Comparison of ENCODE assay signal across 16 cellular contexts in the genomic region with DNA sequence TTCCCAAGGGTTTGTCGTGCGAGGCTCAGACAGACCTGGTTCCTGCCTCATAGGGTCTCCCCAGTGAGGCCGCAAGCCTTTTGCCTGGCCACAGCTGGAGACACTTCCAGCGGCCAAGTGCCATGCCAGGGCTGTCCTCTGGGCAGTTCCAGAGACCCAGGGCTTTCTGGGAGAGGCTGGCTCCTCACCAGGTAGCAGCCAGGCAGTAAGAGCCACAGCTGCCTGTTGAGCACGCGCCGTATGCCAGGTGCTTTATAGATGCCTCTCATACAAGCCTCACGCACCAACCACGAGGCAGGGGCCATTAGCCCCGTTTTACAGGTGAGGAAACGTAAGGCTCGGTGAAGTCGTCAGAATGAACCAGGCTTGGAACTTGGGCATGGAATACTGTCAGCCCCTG. TPM values are rescaled to one million over a fixed set of nuclear protein-coding genes. Genes with fewer than 3 reads are reported as not detected.
A peak's percentile ranks its signal among the peaks of the same experiment; 100 is the strongest.
DNase-seq lines count a peak whose midpoint lies in the region; TF ChIP-seq lines count a peak whose summit lies in the region.
"Had no signal": no experiment of that assay in that cellular context is flagged by ENCODE, and none has a peak within 500 bp of the region (broad histone marks: within the 10 kb centered on the region; RNA-seq: fewer than 3 reads in every experiment).

No MANE protein-coding gene starts in this region.

- H3K56ac ChIP-seq in H9 (ENCODE audit: insufficient read length, low read depth, low read length): no peak overlapping the region

- no peak for TF ChIP-seq POLR2A in spleen (IDR thresholded peaks at IDR 0.05)

- H4K20me1 ChIP-seq in H9 (ENCODE audit: control insufficient read depth, insufficient read depth, insufficient read length) (no peaks in the 10 kb centered on the region), osteoblast (ENCODE audit: insufficient read depth, low read length) (peaks cover 25% of the 10 kb centered on the region)

- no peak overlapping the region for H2BK20ac ChIP-seq in H9 (ENCODE audit: low read depth, low read length, poor library complexity, severe bottlenecking)

- H3K4me1 ChIP-seq in H9 (ENCODE audit: insufficient read depth, low read length) (no peaks in the 10 kb centered on the region), osteoblast (ENCODE audit: insufficient read depth, low read length) (no peaks in the 10 kb centered on the region), spleen (peaks cover 0 to 35% (median 4%) of the 10 kb centered on the region in 6 donors)

- peaks cover 6% of the 10 kb centered on the region for H3K27me3 Mint-ChIP-seq in H9 (ENCODE audit: low read depth)
- H3K27me3 Mint-ChIP-seq: B cell had no signal

- peak overlapping the region; percentile 31 for H4K91ac ChIP-seq in H9 (ENCODE audit: insufficient read length, low read depth, low read length)

- H3K4me1 Mint-ChIP-seq in H9: peaks cover 5 to 19% of the 10 kb centered on the region in 2 experiments

- H3K4me2 ChIP-seq in H9 (ENCODE audit: insufficient read depth, insufficient read length, low read length) (no peak overlapping the region), osteoblast (ENCODE audit: insufficient read depth, low read length) (no peak overlapping the region)
- H3K4me2 ChIP-seq: BLaER1 treated with 17β-estradiol and CSF1 and Interleukin-3, amounts not matched to agents 10 nM and 100 nM had no signal

- H3K27me3 ChIP-seq in H9 (ENCODE audit: insufficient read depth, low read length) (no peaks in the 10 kb centered on the region), osteoblast (ENCODE audit: insufficient read depth, low read length) (no peaks in the 10 kb centered on the region), spleen (replicated peaks in 1 of 7) (no peaks in the 10 kb centered on the region), dorsolateral prefrontal cortex (no peaks in the 10 kb centered on the region)
- H3K27me3 ChIP-seq: BLaER1 treated with 17β-estradiol and CSF1 and Interleukin-3, amounts not matched to agents 10 nM and 100 nM had no signal

- no peak overlapping the region for H3K23ac ChIP-seq in H9 (ENCODE audit: insufficient read length, low read depth, low read length)

- H3K36me3 Mint-ChIP-seq in H9 (ENCODE audit: insufficient read depth in 1 of 3, low read depth in 3 of 3): peaks cover 22 to 40% (median 30%) of the 10 kb centered on the region in 3 experiments

- DNase-seq in H9: no peak
- peak; percentile 41 for DNase-seq in NCI-H510A (lab: John Stamatoyannopoulos, UW)
- peak; percentile 54 for DNase-seq in osteoblast (ENCODE audit: insufficient read length, low spot score, missing footprints)
- peak; percentile 54 for DNase-seq in spleen
- no peak for DNase-seq in SHP77 treated with DMSO at 0.1 percent for 48 hours (lab: John Stamatoyannopoulos, UW)
- no peak for DNase-seq in dorsolateral prefrontal cortex
- DNase-seq: Calu3; CD8-positive, alpha-beta T cell; DND-41; EL; GOT3; IMR-90 had no signal

- H3T11ph ChIP-seq in H9 (ENCODE audit: low read length): no peak overlapping the region

- no peak overlapping the region for H3K9ac ChIP-seq in H9 (ENCODE audit: extremely low read depth, insufficient read length, low read length)
- H3K9ac ChIP-seq: BLaER1 treated with 17β-estradiol and CSF1 and Interleukin-3, amounts not matched to agents 10 nM and 100 nM had no signal

- H3K23me2 ChIP-seq in H9 (ENCODE audit: insufficient read length, low read depth, low read length, poor library complexity, severe bottlenecking): no peaks in the 10 kb centered on the region

- H2BK15ac ChIP-seq in H9 (ENCODE audit: low read depth, low read length): no peak overlapping the region

- no peak overlapping the region for H2BK120ac ChIP-seq in H9 (ENCODE audit: low read depth, low read length, poor library complexity, severe bottlenecking)

- H2AK5ac ChIP-seq in H9 (ENCODE audit: insufficient read length, low read length): no peak overlapping the region

- no peak overlapping the region for H4K5ac ChIP-seq in H9 (ENCODE audit: insufficient read length, low read depth, low read length)

- peaks cover 26 to 29% of the 10 kb centered on the region in 2 experiments for H3K9me3 Mint-ChIP-seq in H9
- H3K9me3 Mint-ChIP-seq: CD8-positive, alpha-beta T cell had no signal

- no peak overlapping the region for H3K27ac Mint-ChIP-seq in H9
- H3K27ac Mint-ChIP-seq: B cell; CD8-positive, alpha-beta T cell had no signal

- H3K4ac ChIP-seq in H9 (ENCODE audit: low read depth, low read length): no peak overlapping the region

- H3K36me3 ChIP-seq in osteoblast (ENCODE audit: insufficient read depth, low read length) (peaks cover 9% of the 10 kb centered on the region), spleen (peaks cover 0 to 74% (median 42%) of the 10 kb centered on the region in 6 donors)
- H3K36me3 ChIP-seq: HAP-1 had no signal

- H2BK12ac ChIP-seq in H9 (ENCODE audit: insufficient read length, low read depth, low read length): no peak overlapping the region

- H3K4me3 ChIP-seq in osteoblast (ENCODE audit: insufficient read depth, low read length) (no peak overlapping the region), spleen (no peak overlapping the region), dorsolateral prefrontal cortex (no peak overlapping the region)
- H3K4me3 ChIP-seq: BLaER1 treated with 17β-estradiol and CSF1 and Interleukin-3, amounts not matched to agents 10 nM and 100 nM; GM12878; HAP-1 had no signal

- no CpG with 5 or more reads among the region's 13 CpGs for WGBS in H9 (ENCODE audit: extremely low coverage, insufficient read length, low lambda C conversion rate)
- 90 to 94% (median 92%) methylated on average over 9 to 13 of the region's 13 CpGs for WGBS in spleen, 5 donors

- peaks cover 8% of the 10 kb centered on the region for H3K9me3 ChIP-seq in H9 (ENCODE audit: control insufficient read depth, low read depth, low read length)
- no peaks in the 10 kb centered on the region for H3K9me3 ChIP-seq in osteoblast (ENCODE audit: low read depth, low read length)
- H3K9me3 ChIP-seq in spleen: no peaks in the 10 kb centered on the region

- H3K79me1 ChIP-seq in H9 (ENCODE audit: insufficient read depth, low read depth, low read length, poor library complexity, severe bottlenecking): no peaks in the 10 kb centered on the region

- no peak overlapping the region for H3K4me3 Mint-ChIP-seq in H9
- H3K4me3 Mint-ChIP-seq: B cell; CD8-positive, alpha-beta T cell had no signal

- intact Hi-C loops in spleen (cut with DNase I; ENCODE audit: low total_unique reads): no loop called here
- intact Hi-C loops in dorsolateral prefrontal cortex (cut with DNase I): loop anchor here in 1 of 2 donors (10.0 kb wide), 1 partner anchor 312 kb away; no protein-coding TSS in a partner anchor

- H3K79me2 ChIP-seq in H9 (ENCODE audit: insufficient read depth, low read length) (no peaks in the 10 kb centered on the region), osteoblast (ENCODE audit: insufficient read depth, low read length) (peaks cover 46% of the 10 kb centered on the region)

- TF ChIP-seq CTCF in H9 (conservative IDR thresholded peaks at IDR 0.05): no peak
- TF ChIP-seq CTCF in osteoblast (IDR thresholded peaks at IDR 0.05; ENCODE audit: extremely low read depth, low read depth, low read length): no peak
- no peak for TF ChIP-seq CTCF in spleen (IDR thresholded peaks at IDR 0.05 in 8 of 11, conservative IDR thresholded peaks at IDR 0.05 in 3 of 11)
- no peak for TF ChIP-seq CTCF in dorsolateral prefrontal cortex (IDR thresholded peaks at IDR 0.05 in 54 of 56, conservative IDR thresholded peaks at IDR 0.05 in 2 of 56; ENCODE audit: low read depth in 1 of 56, partially characterized antibody in 56 of 56)

- H3K18ac ChIP-seq in H9 (ENCODE audit: insufficient read length, low read depth, low read length): no peak overlapping the region

- H3K27ac ChIP-seq in H9 (ENCODE audit: insufficient read length, low read depth, low read length) (no peak overlapping the region), osteoblast (ENCODE audit: low read depth, low read length) (no peak overlapping the region), spleen (no peak overlapping the region), dorsolateral prefrontal cortex (no peak overlapping the region)
- H3K27ac ChIP-seq: BLaER1 treated with 17β-estradiol and CSF1 and Interleukin-3, amounts not matched to agents 10 nM and 100 nM had no signal

- no peak overlapping the region for H2BK5ac ChIP-seq in H9 (ENCODE audit: insufficient read length, low read length)

- H3K14ac ChIP-seq in H9 (ENCODE audit: insufficient read depth, low read length): no peak overlapping the region

- H2AFZ ChIP-seq in H9 (ENCODE audit: low read length) (no peak overlapping the region), osteoblast (ENCODE audit: low read length) (no peak overlapping the region)

- no peak overlapping the region for H4K8ac ChIP-seq in H9 (replicated peaks; ENCODE audit: insufficient read length, low read depth, low read length)

RNA-seq across cellular contexts. Expression of gene H6PD, which starts 28.0 kb away (rescaled TPM):
- 7.6 and 7.9 TPM in 2 replicates for total RNA-seq in H9 (2021)
- 45.1 and 51.4 TPM in 2 replicates for total RNA-seq in osteoblast
- total RNA-seq in spleen: 10 to 100 TPM; 32.1 to 55.3 (median 37.8) TPM
- polyA plus RNA-seq in spleen: 10 to 100 TPM in 1 of 3 donors, 1 to 10 TPM in 2; 4.5 to 13.9 (median 5.5) TPM
- 10 to 100 TPM in 118 of 120 experiments, 1 to 10 TPM in 2; 9.0 to 25.6 (median 15.7) TPM for total RNA-seq in dorsolateral prefrontal cortex

RNA-seq across cellular contexts. Expression of gene SPSB1, which starts 30.1 kb away (rescaled TPM):
- total RNA-seq in H9 (2021) (2.7 and 2.9 TPM in 2 replicates), osteoblast (14.7 and 23.2 TPM in 2 replicates), spleen (1 to 10 TPM; 2.4 to 7.9 (median 5.3) TPM), dorsolateral prefrontal cortex (10 to 100 TPM in 80 of 120 experiments, 1 to 10 TPM in 40; 4.7 to 43.4 (median 12.2) TPM)
- 1 to 10 TPM; 1.3 to 3.4 (median 2.7) TPM for polyA plus RNA-seq in spleen

Comparison
In these comparisons a context has a peak if more than half of its experiments do, and no peak if none do; other contexts are left out.
1. DNase-seq: peak in NCI-H510A (single experiment), osteoblast (single experiment) and spleen (single experiment); none in H9 (single experiment), SHP77 treated with DMSO at 0.1 percent for 48 hours (single experiment) and dorsolateral prefrontal cortex (0 of 10).